Comparison of ENCODE assay signal across 1 cellular context in the genomic region with DNA sequence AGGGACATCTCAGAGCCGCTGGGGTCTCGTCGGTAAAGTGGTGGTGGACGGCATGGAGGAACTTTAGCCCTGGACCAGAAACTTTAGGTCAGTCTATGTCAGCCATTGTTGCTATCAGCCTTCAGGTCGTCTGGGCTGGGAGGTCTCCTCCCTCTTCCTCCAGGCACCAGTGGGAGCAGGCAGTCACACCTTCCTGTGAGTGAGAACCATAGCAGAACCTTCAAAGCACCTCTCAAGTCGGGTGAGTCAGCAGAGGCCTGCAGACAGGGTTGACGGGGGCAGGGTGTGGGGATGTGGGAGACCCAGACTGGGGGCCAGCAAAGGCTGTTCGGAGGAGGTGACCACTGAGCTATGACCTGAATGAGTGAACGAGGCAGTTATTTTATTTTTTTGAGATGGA.
TF ChIP-seq lines count a peak whose summit lies in the region.

No MANE protein-coding gene starts in this region.

TF ChIP-seq in GM23338, 12 proteins besides CTCF, POLR2A, EP300 and RAD21 (continued from another document):
- TF ChIP-seq, protein P1, sequence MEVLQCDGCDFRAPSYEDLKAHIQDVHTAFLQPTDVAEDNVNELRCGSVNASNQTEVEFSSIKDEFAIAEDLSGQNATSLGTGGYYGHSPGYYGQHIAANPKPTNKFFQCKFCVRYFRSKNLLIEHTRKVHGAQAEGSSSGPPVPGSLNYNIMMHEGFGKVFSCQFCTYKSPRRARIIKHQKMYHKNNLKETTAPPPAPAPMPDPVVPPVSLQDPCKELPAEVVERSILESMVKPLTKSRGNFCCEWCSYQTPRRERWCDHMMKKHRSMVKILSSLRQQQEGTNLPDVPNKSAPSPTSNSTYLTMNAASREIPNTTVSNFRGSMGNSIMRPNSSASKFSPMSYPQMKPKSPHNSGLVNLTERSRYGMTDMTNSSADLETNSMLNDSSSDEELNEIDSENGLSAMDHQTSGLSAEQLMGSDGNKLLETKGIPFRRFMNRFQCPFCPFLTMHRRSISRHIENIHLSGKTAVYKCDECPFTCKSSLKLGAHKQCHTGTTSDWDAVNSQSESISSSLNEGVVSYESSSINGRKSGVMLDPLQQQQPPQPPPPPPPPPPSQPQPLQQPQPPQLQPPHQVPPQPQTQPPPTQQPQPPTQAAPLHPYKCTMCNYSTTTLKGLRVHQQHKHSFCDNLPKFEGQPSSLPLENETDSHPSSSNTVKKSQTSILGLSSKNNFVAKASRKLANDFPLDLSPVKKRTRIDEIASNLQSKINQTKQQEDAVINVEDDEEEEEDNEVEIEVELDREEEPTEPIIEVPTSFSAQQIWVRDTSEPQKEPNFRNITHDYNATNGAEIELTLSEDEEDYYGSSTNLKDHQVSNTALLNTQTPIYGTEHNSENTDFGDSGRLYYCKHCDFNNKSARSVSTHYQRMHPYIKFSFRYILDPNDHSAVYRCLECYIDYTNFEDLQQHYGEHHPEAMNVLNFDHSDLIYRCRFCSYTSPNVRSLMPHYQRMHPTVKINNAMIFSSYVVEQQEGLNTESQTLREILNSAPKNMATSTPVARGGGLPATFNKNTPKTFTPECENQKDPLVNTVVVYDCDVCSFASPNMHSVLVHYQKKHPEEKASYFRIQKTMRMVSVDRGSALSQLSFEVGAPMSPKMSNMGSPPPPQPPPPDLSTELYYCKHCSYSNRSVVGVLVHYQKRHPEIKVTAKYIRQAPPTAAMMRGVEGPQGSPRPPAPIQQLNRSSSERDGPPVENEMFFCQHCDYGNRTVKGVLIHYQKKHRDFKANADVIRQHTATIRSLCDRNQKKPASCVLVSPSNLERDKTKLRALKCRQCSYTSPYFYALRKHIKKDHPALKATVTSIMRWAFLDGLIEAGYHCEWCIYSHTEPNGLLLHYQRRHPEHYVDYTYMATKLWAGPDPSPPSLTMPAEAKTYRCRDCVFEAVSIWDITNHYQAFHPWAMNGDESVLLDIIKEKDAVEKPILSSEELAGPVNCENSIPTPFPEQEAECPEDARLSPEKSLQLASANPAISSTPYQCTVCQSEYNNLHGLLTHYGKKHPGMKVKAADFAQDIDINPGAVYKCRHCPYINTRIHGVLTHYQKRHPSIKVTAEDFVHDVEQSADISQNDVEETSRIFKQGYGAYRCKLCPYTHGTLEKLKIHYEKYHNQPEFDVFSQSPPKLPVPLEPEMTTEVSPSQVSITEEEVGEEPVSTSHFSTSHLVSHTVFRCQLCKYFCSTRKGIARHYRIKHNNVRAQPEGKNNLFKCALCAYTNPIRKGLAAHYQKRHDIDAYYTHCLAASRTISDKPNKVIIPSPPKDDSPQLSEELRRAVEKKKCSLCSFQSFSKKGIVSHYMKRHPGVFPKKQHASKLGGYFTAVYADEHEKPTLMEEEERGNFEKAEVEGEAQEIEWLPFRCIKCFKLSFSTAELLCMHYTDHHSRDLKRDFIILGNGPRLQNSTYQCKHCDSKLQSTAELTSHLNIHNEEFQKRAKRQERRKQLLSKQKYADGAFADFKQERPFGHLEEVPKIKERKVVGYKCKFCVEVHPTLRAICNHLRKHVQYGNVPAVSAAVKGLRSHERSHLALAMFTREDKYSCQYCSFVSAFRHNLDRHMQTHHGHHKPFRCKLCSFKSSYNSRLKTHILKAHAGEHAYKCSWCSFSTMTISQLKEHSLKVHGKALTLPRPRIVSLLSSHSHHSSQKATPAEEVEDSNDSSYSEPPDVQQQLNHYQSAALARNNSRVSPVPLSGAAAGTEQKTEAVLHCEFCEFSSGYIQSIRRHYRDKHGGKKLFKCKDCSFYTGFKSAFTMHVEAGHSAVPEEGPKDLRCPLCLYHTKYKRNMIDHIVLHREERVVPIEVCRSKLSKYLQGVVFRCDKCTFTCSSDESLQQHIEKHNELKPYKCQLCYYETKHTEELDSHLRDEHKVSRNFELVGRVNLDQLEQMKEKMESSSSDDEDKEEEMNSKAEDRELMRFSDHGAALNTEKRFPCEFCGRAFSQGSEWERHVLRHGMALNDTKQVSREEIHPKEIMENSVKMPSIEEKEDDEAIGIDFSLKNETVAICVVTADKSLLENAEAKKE (CRISPR knock-in tag; IDR thresholded peaks at IDR 0.05): no peak
- TF ChIP-seq EZH2 (IDR thresholded peaks at IDR 0.05; ENCODE audit: low read depth, unreplicated experiment): no peak
